In the genomic region with DNA sequence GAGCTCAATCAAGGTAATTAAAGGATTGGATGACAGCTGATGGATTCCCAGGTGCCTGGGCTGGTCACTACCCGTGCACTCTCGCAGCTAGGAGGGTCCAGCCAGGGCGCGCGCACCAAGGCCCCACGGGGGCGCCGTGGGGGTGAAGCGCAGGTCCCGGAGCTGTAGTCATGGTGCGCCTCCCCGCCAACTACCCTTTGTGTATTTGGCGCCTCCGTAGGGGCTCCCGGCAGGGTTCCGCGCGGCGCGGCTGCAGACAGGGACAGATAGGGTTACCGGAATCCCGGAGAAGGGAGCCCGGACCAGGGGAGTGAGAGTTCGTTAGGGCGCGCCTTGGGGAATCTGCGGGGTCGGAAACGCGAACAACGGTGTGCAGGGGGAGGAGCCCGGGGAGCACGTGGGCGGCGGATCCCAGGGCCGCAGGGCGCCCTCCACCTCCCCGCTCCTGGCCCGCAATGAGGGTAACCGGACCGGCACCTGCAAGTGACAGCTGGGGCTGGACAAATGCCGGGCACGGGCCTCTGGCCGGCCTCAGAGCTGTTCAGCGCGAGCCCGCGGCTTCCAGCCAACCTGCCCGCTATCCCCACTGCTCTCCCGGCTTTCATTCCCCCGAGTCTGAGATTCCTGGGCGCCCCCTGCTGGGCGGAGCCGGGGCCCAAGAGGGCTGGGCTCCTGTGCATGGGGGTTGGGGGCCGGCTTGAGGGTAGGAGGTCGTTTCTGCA, we compare ENCODE assay signal across 8 cellular contexts. TPM values are rescaled to one million over a fixed set of nuclear protein-coding genes. Genes with fewer than 3 reads are reported as not detected.
DNase-seq lines count a peak whose midpoint lies in the region; TF ChIP-seq lines count a peak whose summit lies in the region.

No MANE protein-coding gene starts in this region.

- peak overlapping the region; percentile 82 for H3K27ac ChIP-seq in KOPT-K1 (ENCODE audit: low read depth, low read length, poor library complexity, severe bottlenecking)
- H3K27ac ChIP-seq in osteoblast (ENCODE audit: low read depth, low read length), result no peak overlapping the region
- no peak overlapping the region for H3K27ac ChIP-seq in testis

- TF ChIP-seq CTCF in osteoblast (IDR thresholded peaks at IDR 0.05; ENCODE audit: extremely low read depth, low read depth, low read length) (peak; percentile 66), testis (IDR thresholded peaks at IDR 0.05) (peak; percentile 78 to 88 (median 85))

- no peak for TF ChIP-seq POLR2A in testis (IDR thresholded peaks at IDR 0.05)

- intact Hi-C loops in testis (cut with DNase I; ENCODE audit: low total_unique reads), result loop anchor here (10.0 kb wide), 1 partner anchor 91 kb away; a partner anchor contains a TSS

- no peaks in the 10 kb centered on the region for H3K27me3 ChIP-seq in osteoblast (ENCODE audit: insufficient read depth, low read length)
- no peaks in the 10 kb centered on the region for H3K27me3 ChIP-seq in testis

- no peaks in the 10 kb centered on the region for H3K9me3 ChIP-seq in KOPT-K1 (ENCODE audit: insufficient read depth, low read length, poor library complexity, severe bottlenecking)
- H3K9me3 ChIP-seq in osteoblast (ENCODE audit: low read depth, low read length), result no peaks in the 10 kb centered on the region
- no peaks in the 10 kb centered on the region for H3K9me3 ChIP-seq in testis

- DNase-seq in NCI-H1436 (lab: John Stamatoyannopoulos, UW), result peak; percentile 53
- no peak for DNase-seq in NCI-H1436 treated with DMSO at 0.1 percent for 48 hours (lab: John Stamatoyannopoulos, UW)
- peak; percentile 76 for DNase-seq in SK-N-DZ (ENCODE audit: low spot score)
- peak; percentile 74 for DNase-seq in glomerular visceral epithelial cell (ENCODE audit: extremely low spot score)
- DNase-seq in osteoblast (ENCODE audit: insufficient read length, low spot score, missing footprints), result peak; percentile 100
- DNase-seq in testis, result peak; percentile 85

- no peaks in the 10 kb centered on the region for H3K27me3 Mint-ChIP-seq in activated naive CD4-positive, alpha-beta T cell treated with anti-CD3 and anti-CD28 coated beads, Interleukin-2, amount 50 U/mL, for 24 hours

- H2AFZ ChIP-seq in osteoblast (ENCODE audit: low read length), result peak overlapping the region; percentile 78

- peaks cover 2% of the 10 kb centered on the region for H3K36me3 Mint-ChIP-seq in activated naive CD4-positive, alpha-beta T cell treated with anti-CD3 and anti-CD28 coated beads, Interleukin-2, amount 50 U/mL, for 24 hours

- 0 to 3% methylated on average over 18 to 51 of the region's 56 CpGs for WGBS in testis, 2 donors

- peaks cover 16% of the 10 kb centered on the region for H3K4me1 Mint-ChIP-seq in activated naive CD4-positive, alpha-beta T cell treated with anti-CD3 and anti-CD28 coated beads, Interleukin-2, amount 50 U/mL, for 24 hours

- H3K27ac Mint-ChIP-seq in activated naive CD4-positive, alpha-beta T cell treated with anti-CD3 and anti-CD28 coated beads, Interleukin-2, amount 50 U/mL, for 24 hours, result peak overlapping the region; percentile 92

- peak overlapping the region; percentile 89 for H3K4me3 Mint-ChIP-seq in activated naive CD4-positive, alpha-beta T cell treated with anti-CD3 and anti-CD28 coated beads, Interleukin-2, amount 50 U/mL, for 24 hours

- no peaks in the 10 kb centered on the region for H4K20me1 ChIP-seq in osteoblast (ENCODE audit: insufficient read depth, low read length)

- H3K4me3 ChIP-seq in osteoblast (ENCODE audit: insufficient read depth, low read length) (peak overlapping the region; percentile 76), testis (peak overlapping the region; percentile 54 to 59)

- H3K4me1 ChIP-seq in osteoblast (ENCODE audit: insufficient read depth, low read length), result peaks cover 10% of the 10 kb centered on the region
- peaks cover 7% of the 10 kb centered on the region for H3K4me1 ChIP-seq in testis

- H3K4me2 ChIP-seq in osteoblast (ENCODE audit: insufficient read depth, low read length), result peak overlapping the region; percentile 92

- H3K79me2 ChIP-seq in osteoblast (ENCODE audit: insufficient read depth, low read length), result no peaks in the 10 kb centered on the region

- H3K9me3 Mint-ChIP-seq in activated naive CD4-positive, alpha-beta T cell treated with anti-CD3 and anti-CD28 coated beads, Interleukin-2, amount 50 U/mL, for 24 hours, result no peaks in the 10 kb centered on the region

- peaks cover 7% of the 10 kb centered on the region; the same call in 1 of the 2 replicates for H3K36me3 ChIP-seq in KOPT-K1 (ENCODE audit: insufficient read depth, low read length)
- no peaks in the 10 kb centered on the region for H3K36me3 ChIP-seq in osteoblast (ENCODE audit: insufficient read depth, low read length)
- no peaks in the 10 kb centered on the region for H3K36me3 ChIP-seq in testis (ENCODE audit: low read depth, missing control alignments)

RNA-seq across cellular contexts. Expression of a gene that starts 3.4 kb away (rescaled TPM):
- not detected in 2 replicates for polyA plus RNA-seq in SK-N-DZ (2014; cell fraction: cytosol; rRNA removed)
- not detected in 2 replicates for polyA plus RNA-seq in SK-N-DZ (2014; cell fraction: nucleus; rRNA removed)
- total RNA-seq in osteoblast (under 0.01 TPM in 1 of 2 replicates, not detected in the other), testis (1 to 10 TPM; 1.7 to 2.1 TPM)
- polyA plus RNA-seq in testis (ENCODE audit: insufficient read depth, low read depth, low replicate concordance), result 2.8 TPM

RNA-seq across cellular contexts. Expression of a gene that starts 8.1 kb away (rescaled TPM):
- 0.73 and 2.3 TPM in 2 replicates for polyA plus RNA-seq in SK-N-DZ (2014; cell fraction: cytosol; rRNA removed)
- polyA plus RNA-seq in SK-N-DZ (2014; cell fraction: nucleus; rRNA removed), result 21.2 and 35.6 TPM in 2 replicates
- 2.9 and 6.9 TPM in 2 replicates for total RNA-seq in osteoblast
- 10 to 100 TPM; 35.8 to 46.8 TPM for total RNA-seq in testis
- polyA plus RNA-seq in testis (ENCODE audit: insufficient read depth, low read depth, low replicate concordance), result 33.9 TPM
